20 cellular contexts compared by ENCODE assay signal in genomic region chr19:39746836-39747529, GRCh38. TPM values are rescaled to one million over a fixed set of nuclear protein-coding genes. Genes with fewer than 3 reads are reported as not detected.
DNase-seq lines count a peak whose midpoint lies in the region; ATAC-seq and TF ChIP-seq lines count a peak whose summit lies in the region.
"Had no signal": no experiment of that assay in that cellular context is flagged by ENCODE, and none has a peak within 500 bp of the region (broad histone marks: within the 10 kb centered on the region; RNA-seq: fewer than 3 reads in every experiment).

No MANE protein-coding gene starts in this region.

- H3K4ac ChIP-seq in mesendoderm (ENCODE audit: low read depth, low read length) = no peak overlapping the region

- no peak overlapping the region for H3K18ac ChIP-seq in mesendoderm (ENCODE audit: low read length)

- no peak overlapping the region for H4K5ac ChIP-seq in mesendoderm (ENCODE audit: low read length)

- no peak overlapping the region for H2BK15ac ChIP-seq in mesendoderm (replicated peaks; ENCODE audit: low read depth)

- no peaks in the 10 kb centered on the region for H4K20me1 ChIP-seq in GM23338 (replicated peaks; ENCODE audit: insufficient read depth)
- H4K20me1 ChIP-seq: BLaER1 had no signal

- no peak overlapping the region for H2AFZ ChIP-seq in GM23338

- no peak overlapping the region for H3K9ac ChIP-seq in mesendoderm (ENCODE audit: low read length)
- H3K9ac ChIP-seq: BLaER1 had no signal

- no CpG with 5 or more reads among the region's 4 CpGs for WGBS in mesendoderm (ENCODE audit: extremely low coverage, insufficient coverage, low lambda C conversion rate)

- H3K36me3 Mint-ChIP-seq in GM23338 (ENCODE audit: low read depth) = no peaks in the 10 kb centered on the region
- H3K36me3 Mint-ChIP-seq: CD8-positive, alpha-beta memory T cell had no signal

- no peak overlapping the region for H2BK120ac ChIP-seq in mesendoderm (ENCODE audit: low read depth, low read length)

- no peaks in the 10 kb centered on the region for H3F3A ChIP-seq in GM23338 (replicated peaks; ENCODE audit: low read depth)

- H3K36me3 ChIP-seq in GM23338 (ENCODE audit: insufficient read depth) (no peaks in the 10 kb centered on the region), mesendoderm (ENCODE audit: control insufficient read depth, insufficient read depth, low read length) (no peaks in the 10 kb centered on the region)
- H3K36me3 ChIP-seq: BLaER1 had no signal

- H3K4me1 Mint-ChIP-seq in GM23338 = no peaks in the 10 kb centered on the region
- H3K4me1 Mint-ChIP-seq: CD8-positive, alpha-beta memory T cell had no signal

- DNase-seq in DMS53 (lab: John Stamatoyannopoulos, UW) (peak; percentile 69), GM23338 (ENCODE audit: low spot score) (peak; percentile 34), SHP77 (lab: John Stamatoyannopoulos, UW) (peak; percentile 32 to 66), mesendoderm (peak; percentile 42), putamen (ENCODE audit: low spot score) (no peak), COLO829 (ENCODE audit: low spot score) (no peak)
- no peak for DNase-seq in stimulated activated CD4-positive, alpha-beta T cell treated with anti-CD3 and anti-CD28 coated beads, Interleukin-15, amount 100 ng/mL, for 24 hours
- DNase-seq: CD8-positive, alpha-beta memory T cell; DMS 273 treated with DMSO at 0.1 percent for 48 hours; EL; GOT3; KBM-7; NCI-H1048; NCI-H1930; NCI-H524; T-helper 2 cell had no signal

- no peaks in the 10 kb centered on the region for H3K27me3 ChIP-seq in GM23338 (ENCODE audit: insufficient read depth)
- no peaks in the 10 kb centered on the region for H3K27me3 ChIP-seq in mesendoderm (ENCODE audit: insufficient read depth, low read length, poor library complexity)
- H3K27me3 ChIP-seq: BLaER1 had no signal

- H3K4me3 ChIP-seq in GM23338 (no peak overlapping the region), mesendoderm (ENCODE audit: low read length) (no peak overlapping the region)
- H3K4me3 ChIP-seq: BLaER1 had no signal

- H3K4me1 ChIP-seq in GM23338 (ENCODE audit: insufficient read depth) (no peaks in the 10 kb centered on the region), mesendoderm (ENCODE audit: control insufficient read depth, low read depth, low read length) (no peaks in the 10 kb centered on the region)
- H3K4me1 ChIP-seq: BLaER1 had no signal

- H3K4me2 ChIP-seq in GM23338 = no peak overlapping the region
- H3K4me2 ChIP-seq in mesendoderm (ENCODE audit: low read length) = no peak overlapping the region
- H3K4me2 ChIP-seq: BLaER1 had no signal

- H2AK5ac ChIP-seq in mesendoderm (ENCODE audit: low read length) = no peak overlapping the region

- TF ChIP-seq CTCF in GM23338 (conservative IDR thresholded peaks at IDR 0.05; ENCODE audit: low read depth in 2 of 2) = 0 out of 4 replicates have a peak, but pooled peaks of 1 of the 2 experiments have one; percentile 8

- H3K27me3 Mint-ChIP-seq in GM23338 (ENCODE audit: insufficient read depth, low read depth, poor library complexity) = no peaks in the 10 kb centered on the region

- H3K4me3 Mint-ChIP-seq in GM23338 = no peak overlapping the region
- H3K4me3 Mint-ChIP-seq: CD8-positive, alpha-beta memory T cell had no signal

- H2BK5ac ChIP-seq in mesendoderm (ENCODE audit: low read length) = no peak overlapping the region

- H3K79me1 ChIP-seq in mesendoderm (ENCODE audit: low read length) = no peaks in the 10 kb centered on the region

- H3K9me2 ChIP-seq in GM23338 (ENCODE audit: insufficient read depth) = no peaks in the 10 kb centered on the region

- no peak overlapping the region for H3K27ac ChIP-seq in GM23338 (ENCODE audit: low read depth)
- H3K27ac ChIP-seq in mesendoderm (ENCODE audit: low read depth, low read length) = no peak overlapping the region
- H3K27ac ChIP-seq: BLaER1, HL-60 had no signal

- no peak overlapping the region for H4K8ac ChIP-seq in mesendoderm (ENCODE audit: low read depth, low read length)

- H3K23ac ChIP-seq in mesendoderm (ENCODE audit: low read length) = no peak overlapping the region

- no peak overlapping the region for H3K56ac ChIP-seq in mesendoderm (ENCODE audit: low read length)

- no peaks in the 10 kb centered on the region for H3K79me2 ChIP-seq in GM23338 (replicated peaks; ENCODE audit: insufficient read depth)
- H3K79me2 ChIP-seq in mesendoderm (ENCODE audit: control insufficient read depth, insufficient read depth, low read length) = no peaks in the 10 kb centered on the region

- no peak overlapping the region for H3K27ac Mint-ChIP-seq in GM23338
- H3K27ac Mint-ChIP-seq: CD8-positive, alpha-beta memory T cell had no signal

- H3K9me3 Mint-ChIP-seq in GM23338 = no peaks in the 10 kb centered on the region
- H3K9me3 Mint-ChIP-seq: CD8-positive, alpha-beta memory T cell had no signal

- ATAC-seq in GM23338 = peak; percentile 88
- ATAC-seq: Right ventricle myocardium inferior had no signal

TF ChIP-seq in GM23338, 12 proteins besides CTCF, POLR2A, EP300 and RAD21 (continues in another document):
- TF ChIP-seq EZH2phosphoT487 (IDR thresholded peaks at IDR 0.05; ENCODE audit: unreplicated experiment) (no peak), ZNF331 (CRISPR knock-in tag; IDR thresholded peaks at IDR 0.05; ENCODE audit: low read depth) (no peak), ZNF462 (CRISPR knock-in tag; IDR thresholded peaks at IDR 0.05) (no peak), EZH2 (IDR thresholded peaks at IDR 0.05; ENCODE audit: low read depth, unreplicated experiment) (no peak), CREB1 (CRISPR knock-in tag; IDR thresholded peaks at IDR 0.05; ENCODE audit: low read depth) (no peak), STAT1 (IDR thresholded peaks at IDR 0.05; ENCODE audit: unreplicated experiment) (no peak)

RNA-seq across cellular contexts. Expression of gene CLC, which starts 9.2 kb away (rescaled TPM):
- not detected in 2 replicates for total RNA-seq in GM23338 (2014; rRNA removed; shearing (Covaris generic))
- polyA plus RNA-seq in GM23338 (2016; fragmentation: Nextera tagmentation; extraction: Ambion mirVana) = 0.63 TPM in 1 of 2 replicates, not detected in the other
- polyA plus RNA-seq in mesendoderm (2013, experiment 1 of 2) = 0.66 TPM
- 1.1 TPM for polyA plus RNA-seq in mesendoderm (2013, experiment 2 of 2)
- total RNA-seq: CD8-positive, alpha-beta memory T cell; M059J; Right ventricle myocardium inferior had no signal

RNA-seq across cellular contexts. Expression of gene LEUTX, which starts 31.7 kb away (rescaled TPM):
- total RNA-seq in GM23338 (2014; rRNA removed; shearing (Covaris generic)) = not detected in 2 replicates
- 0.47 TPM in 1 of 2 replicates, not detected in the other for polyA plus RNA-seq in GM23338 (2016; fragmentation: Nextera tagmentation; extraction: Ambion mirVana)
- not detected for polyA plus RNA-seq in mesendoderm (2013, experiment 1 of 2)
- not detected for polyA plus RNA-seq in mesendoderm (2013, experiment 2 of 2)
- total RNA-seq: CD8-positive, alpha-beta memory T cell; M059J; Right ventricle myocardium inferior had no signal
- polyA plus RNA-seq: CD8-positive, alpha-beta memory T cell had no signal

RNA-seq across cellular contexts. Expression of gene LGALS14, which starts 42.7 kb away (rescaled TPM):
- total RNA-seq in GM23338 (2014; rRNA removed; shearing (Covaris generic)) = not detected in 2 replicates
- polyA plus RNA-seq in GM23338 (2016; fragmentation: Nextera tagmentation; extraction: Ambion mirVana) = not detected in 2 replicates
- 0.15 TPM for polyA plus RNA-seq in mesendoderm (2013, experiment 1 of 2)
- polyA plus RNA-seq in mesendoderm (2013, experiment 2 of 2) = 0.06 TPM
- total RNA-seq: CD8-positive, alpha-beta memory T cell; M059J; Right ventricle myocardium inferior had no signal
- polyA plus RNA-seq: CD8-positive, alpha-beta memory T cell had no signal

Comparison
In these comparisons a context has a peak if more than half of its experiments do, and no peak if none do; other contexts are left out.
1. DNase-seq: peak in DMS53 (single experiment), GM23338 (single experiment), SHP77 (2 of 2) and mesendoderm (single experiment); none in putamen (single experiment), COLO829 (single experiment) and stimulated activated CD4-positive, alpha-beta T cell treated with anti-CD3 and anti-CD28 coated beads, Interleukin-15, amount 100 ng/mL, for 24 hours (single experiment).